Comparison of ENCODE assay signal across 15 cellular contexts in genomic region chr14:60757617-60758016, GRCh38. TPM values are rescaled to one million over a fixed set of nuclear protein-coding genes. Genes with fewer than 3 reads are reported as not detected.
DNase-seq lines count a peak whose midpoint lies in the region; ATAC-seq, FAIRE-seq and TF ChIP-seq lines count a peak whose summit lies in the region.
"Had no signal": no experiment of that assay in that cellular context is flagged by ENCODE, and none has a peak within 500 bp of the region (broad histone marks: within the 10 kb centered on the region; RNA-seq: fewer than 3 reads in every experiment).

No MANE protein-coding gene starts in this region.

- no peak for FAIRE-seq in GM19239 (lab: Jason Lieb, UNC)
- FAIRE-seq: kidney had no signal

- DNase-seq in AG08395 (ENCODE audit: low spot score), result peak; percentile 40
- peak; percentile 92 for DNase-seq in HCEC 1CT
- no peak for DNase-seq in RWPE2 (ENCODE audit: low spot score)
- peak; percentile 57 for DNase-seq in fibroblast of the aortic adventitia (ENCODE audit: low read depth)
- no peak for DNase-seq in sigmoid colon
- DNase-seq in lower lobe of right lung, result no peak
- DNase-seq in GM19239 (ENCODE audit: insufficient read length, low spot score), result no peak
- DNase-seq: activated CD4-positive, alpha-beta T cell treated with anti-CD3 and anti-CD28 coated beads for 36 hours; activated naive CD4-positive, alpha-beta T cell treated with anti-CD3 and anti-CD28 coated beads, Interleukin-2, amount 10 ng/mL, durations not matched to agents 7 days and 5 days; CD4-positive, alpha-beta memory T cell; effector memory CD4-positive, alpha-beta T cell; kidney; NCI-H2107; stimulated activated naive CD8-positive, alpha-beta T cell treated with anti-CD3 and anti-CD28 coated beads, Interleukin-15, amount 100 ng/mL, for 72 hours had no signal

- H3K27me3 ChIP-seq in RWPE2 (ENCODE audit: insufficient read depth, poor library complexity, severe bottlenecking), result no peaks in the 10 kb centered on the region
- no peaks in the 10 kb centered on the region for H3K27me3 ChIP-seq in sigmoid colon
- no peaks in the 10 kb centered on the region for H3K27me3 ChIP-seq in lower lobe of right lung (ENCODE audit: low read depth)

- H3K36me3 ChIP-seq in RWPE2 (ENCODE audit: low read depth) (no peaks in the 10 kb centered on the region; the same call in 1 of the 2 replicates), sigmoid colon (no peaks in the 10 kb centered on the region), lower lobe of right lung (no peaks in the 10 kb centered on the region)

- ATAC-seq in RWPE2 (ENCODE audit: low read depth) (peak; percentile 74), lower lobe of right lung (no peak), GM21576 (IDR thresholded peaks at IDR 0.05; ENCODE audit: unreplicated experiment) (no peak)
- ATAC-seq: activated CD4-positive, alpha-beta T cell treated with anti-CD3 and anti-CD28 coated beads for 36 hours; stimulated activated naive CD8-positive, alpha-beta T cell treated with anti-CD3 and anti-CD28 coated beads, Interleukin-15, amount 100 ng/mL, for 72 hours had no signal

- TF ChIP-seq EP300 in sigmoid colon (IDR thresholded peaks at IDR 0.05), result no peak

- 71 to 93% methylated on average over 1 of the region's 1 CpG for WGBS in sigmoid colon, 2 donors

- H3K4me3 ChIP-seq in RWPE2 (ENCODE audit: severe bottlenecking) (no peak overlapping the region), fibroblast of the aortic adventitia (ENCODE audit: low read depth, low read length) (no peak overlapping the region), sigmoid colon (no peak overlapping the region), lower lobe of right lung (no peak overlapping the region)

- intact Hi-C loops in sigmoid colon (cut with DNase I), result no loop called here
- intact Hi-C loops in lower lobe of right lung (cut with DNase I), result no loop called here

- H3K27ac ChIP-seq in RWPE2 (ENCODE audit: poor library complexity, severe bottlenecking), result peak overlapping the region; percentile 95
- no peak overlapping the region for H3K27ac ChIP-seq in sigmoid colon
- no peak overlapping the region for H3K27ac ChIP-seq in lower lobe of right lung

- H3K9me3 ChIP-seq in RWPE2 (ENCODE audit: severe bottlenecking) (no peaks in the 10 kb centered on the region), sigmoid colon (no peaks in the 10 kb centered on the region), lower lobe of right lung (no peaks in the 10 kb centered on the region)

- TF ChIP-seq POLR2A in sigmoid colon (IDR thresholded peaks at IDR 0.05), result no peak

- H3K4me1 ChIP-seq in RWPE2 (ENCODE audit: insufficient read depth, poor library complexity, severe bottlenecking) (peaks cover 65% of the 10 kb centered on the region), sigmoid colon (peaks cover 0 to 29% (median 5%) of the 10 kb centered on the region in 4 donors), lower lobe of right lung (no peaks in the 10 kb centered on the region)

- no peak for TF ChIP-seq CTCF in RWPE2 (IDR thresholded peaks at IDR 0.05; ENCODE audit: poor library complexity, severe bottlenecking)
- TF ChIP-seq CTCF in fibroblast of the aortic adventitia (IDR thresholded peaks at IDR 0.05; ENCODE audit: insufficient read depth, low read length), result no peak
- no peak for TF ChIP-seq CTCF in sigmoid colon (IDR thresholded peaks at IDR 0.05)
- no peak for TF ChIP-seq CTCF in lower lobe of right lung (IDR thresholded peaks at IDR 0.05)

RNA-seq across cellular contexts. Expression of gene MNAT1, which starts 23.1 kb away (rescaled TPM):
- total RNA-seq in fibroblast of the aortic adventitia (ENCODE audit: low replicate concordance) (59.9 and 71.2 TPM in 2 replicates), sigmoid colon (10 to 100 TPM; 22.4 to 65.0 (median 39.0) TPM), lower lobe of right lung (21.5 TPM)
- polyA plus RNA-seq in sigmoid colon, result 10 to 100 TPM in 2 of 3 donors, 1 to 10 TPM in 1; 9.5 to 12.6 (median 11.6) TPM

RNA-seq across cellular contexts. Expression of gene SIX4, which starts 33.5 kb away (rescaled TPM):
- total RNA-seq in fibroblast of the aortic adventitia (ENCODE audit: low replicate concordance) (4.0 and 16.3 TPM in 2 replicates), sigmoid colon (1 to 10 TPM; 1.5 to 2.7 (median 1.9) TPM), lower lobe of right lung (2.9 TPM)
- under 1 TPM in 1 of 3 donors, not detected in 2; 0.10 TPM for polyA plus RNA-seq in sigmoid colon
- total RNA-seq: CD4-positive, alpha-beta memory T cell had no signal
- polyA plus RNA-seq: CD4-positive, alpha-beta memory T cell had no signal

Comparison
In these comparisons a context has a peak if more than half of its experiments do, and no peak if none do; other contexts are left out.
1. DNase-seq: peak in AG08395 (single experiment), HCEC 1CT (single experiment) and fibroblast of the aortic adventitia (single experiment); none in RWPE2 (single experiment), sigmoid colon (single experiment), lower lobe of right lung (single experiment) and GM19239 (single experiment).